ENCODE assay signal across 8 cellular contexts in the genomic region with DNA sequence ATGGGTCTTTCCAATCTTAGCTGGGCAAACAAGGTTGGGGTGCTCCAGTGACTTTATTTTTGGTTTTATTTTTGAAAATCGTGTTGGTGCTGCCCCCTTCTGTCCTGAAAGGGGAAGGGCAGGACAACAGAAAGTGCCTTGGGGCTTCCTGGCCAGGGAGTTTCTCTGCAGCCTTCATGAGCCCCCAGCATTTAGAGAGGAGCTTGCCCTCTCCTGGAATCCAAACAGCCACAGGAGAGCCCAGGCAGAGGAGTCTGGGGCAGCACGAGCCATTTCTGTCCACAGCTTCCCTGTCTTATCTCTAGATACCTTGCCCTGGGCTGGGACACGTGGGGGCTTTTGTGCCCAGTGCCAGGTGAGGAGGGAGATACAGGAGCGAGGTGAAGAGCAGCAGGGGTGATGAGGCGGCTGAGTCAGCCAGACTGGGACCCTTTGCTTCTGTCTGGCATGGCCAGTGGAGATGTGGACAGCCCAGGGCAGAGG. TPM values are rescaled to one million over a fixed set of nuclear protein-coding genes. Genes with fewer than 3 reads are reported as not detected.
DNase-seq lines count a peak whose midpoint lies in the region; ATAC-seq and TF ChIP-seq lines count a peak whose summit lies in the region.

No MANE protein-coding gene starts in this region.

- no peaks in the 10 kb centered on the region for H4K20me1 ChIP-seq in MM.1S (ENCODE audit: insufficient read depth, low read length)

- no peaks in the 10 kb centered on the region for H3K27me3 ChIP-seq in MM.1S (replicated peaks; ENCODE audit: insufficient read depth, low read length)

- H3K36me3 ChIP-seq in MM.1S (replicated peaks; ENCODE audit: insufficient read depth, low read length) = no peaks in the 10 kb centered on the region

- H3K9ac ChIP-seq in MM.1S (ENCODE audit: low read length) = no peak overlapping the region

- TF ChIP-seq CTCF in MM.1S (IDR thresholded peaks at IDR 0.05; ENCODE audit: low read length) = peak; percentile 78
- TF ChIP-seq CTCF in VCaP (conservative IDR thresholded peaks at IDR 0.05) = peak; percentile 92
- TF ChIP-seq CTCF in endothelial cell (IDR thresholded peaks at IDR 0.05; ENCODE audit: unreplicated experiment) = peak; percentile 90
- peak; percentile 79 to 85 (median 80) for TF ChIP-seq CTCF in nephron (IDR thresholded peaks at IDR 0.05; ENCODE audit: unreplicated experiment in 3 of 3)

- no peak overlapping the region for H2AFZ ChIP-seq in MM.1S (ENCODE audit: low read length)

- DNase-seq in NCI-H1694 treated with DMSO at 0.1 percent for 48 hours (lab: John Stamatoyannopoulos, UW) = peak; percentile 47
- no peak for DNase-seq in NCI-H1694 (lab: John Stamatoyannopoulos, UW)
- DNase-seq in MM.1S = peak; percentile 56
- peak; percentile 30 for DNase-seq in endothelial cell (ENCODE audit: low spot score)
- no peak for DNase-seq in NCI-H2196 (lab: John Stamatoyannopoulos, UW; ENCODE audit: unreplicated experiment)

- H3K4me2 ChIP-seq in MM.1S (ENCODE audit: low read depth, low read length) = peak overlapping the region; percentile 33; the same call in 1 of the 2 replicates

- H3K9me2 ChIP-seq in MM.1S (replicated peaks; ENCODE audit: insufficient read depth, low read length) = no peaks in the 10 kb centered on the region

- no peak for ATAC-seq in HG02798 (IDR thresholded peaks at IDR 0.05; ENCODE audit: poor library complexity, unreplicated experiment)

- H3K9me3 Mint-ChIP-seq in endothelial cell (ENCODE audit: unreplicated experiment) = no peaks in the 10 kb centered on the region
- no peaks in the 10 kb centered on the region for H3K9me3 Mint-ChIP-seq in nephron

- no peaks in the 10 kb centered on the region for H3K9me3 ChIP-seq in MM.1S (replicated peaks; ENCODE audit: insufficient read depth, low read length)

- H3K27ac ChIP-seq in MM.1S (ENCODE audit: low read length) (no peak overlapping the region), VCaP (no peak overlapping the region)

- H3F3A ChIP-seq in MM.1S (ENCODE audit: insufficient read depth, low read length) = peaks cover 2% of the 10 kb centered on the region; the same call in 1 of the 2 replicates

- H3K4me3 ChIP-seq in MM.1S (ENCODE audit: low read length) = no peak overlapping the region

- peaks cover 8% of the 10 kb centered on the region; the same call in 1 of the 2 replicates for H3K79me2 ChIP-seq in MM.1S (ENCODE audit: low read length)

- H3K4me1 ChIP-seq in MM.1S (ENCODE audit: low read length) = 0 out of 2 replicates have a peak, but pooled peaks cover 13% of the 10 kb centered on the region

- peaks cover 4% of the 10 kb centered on the region for H3K27me3 Mint-ChIP-seq in endothelial cell (ENCODE audit: unreplicated experiment)
- peaks cover 4% of the 10 kb centered on the region for H3K27me3 Mint-ChIP-seq in nephron (ENCODE audit: low read depth)

- H3K27ac Mint-ChIP-seq in endothelial cell (ENCODE audit: unreplicated experiment) (no peak overlapping the region), nephron (no peak overlapping the region)

- H3K4me1 Mint-ChIP-seq in endothelial cell (ENCODE audit: unreplicated experiment) (peaks cover 3% of the 10 kb centered on the region), nephron (peaks cover 7% of the 10 kb centered on the region)

- H3K36me3 Mint-ChIP-seq in endothelial cell (ENCODE audit: low read depth, unreplicated experiment) = peaks cover 18% of the 10 kb centered on the region
- H3K36me3 Mint-ChIP-seq in nephron (ENCODE audit: low read depth) = peaks cover 12% of the 10 kb centered on the region

- no peak overlapping the region for H3K4me3 Mint-ChIP-seq in endothelial cell (ENCODE audit: unreplicated experiment)
- peak overlapping the region in 1 of 3 experiments; percentile 44 for H3K4me3 Mint-ChIP-seq in nephron

RNA-seq across cellular contexts. Expression of a gene that starts 4.4 kb away (rescaled TPM):
- total RNA-seq in endothelial cell (ENCODE audit: unreplicated experiment) = 62.3 TPM

RNA-seq across cellular contexts. Expression of a gene that starts 15.3 kb away (rescaled TPM):
- total RNA-seq in endothelial cell (ENCODE audit: unreplicated experiment) = 1.0 TPM

RNA-seq across cellular contexts. Expression of a gene that starts 16.7 kb away (rescaled TPM):
- total RNA-seq in endothelial cell (ENCODE audit: unreplicated experiment) = 134 TPM

RNA-seq across cellular contexts. Expression of a gene that starts 21.2 kb away (rescaled TPM):
- 1.4 TPM for total RNA-seq in endothelial cell (ENCODE audit: unreplicated experiment)

RNA-seq across cellular contexts. Expression of a gene that starts 52.9 kb away (rescaled TPM):
- 5.8 TPM for total RNA-seq in endothelial cell (ENCODE audit: unreplicated experiment)

Comparison
In these comparisons a context has a peak if more than half of its experiments do, and no peak if none do; other contexts are left out.
1. DNase-seq: peak in NCI-H1694 treated with DMSO at 0.1 percent for 48 hours (single experiment), MM.1S (single experiment) and endothelial cell (single experiment); none in NCI-H1694 (single experiment) and NCI-H2196 (single experiment).
2. Peak in every context shown above with its lines, with median percentiles within 50 percentile points of each other: CTCF ChIP-seq.